Comparison of ENCODE assay signal across 14 cellular contexts in the genomic region with DNA sequence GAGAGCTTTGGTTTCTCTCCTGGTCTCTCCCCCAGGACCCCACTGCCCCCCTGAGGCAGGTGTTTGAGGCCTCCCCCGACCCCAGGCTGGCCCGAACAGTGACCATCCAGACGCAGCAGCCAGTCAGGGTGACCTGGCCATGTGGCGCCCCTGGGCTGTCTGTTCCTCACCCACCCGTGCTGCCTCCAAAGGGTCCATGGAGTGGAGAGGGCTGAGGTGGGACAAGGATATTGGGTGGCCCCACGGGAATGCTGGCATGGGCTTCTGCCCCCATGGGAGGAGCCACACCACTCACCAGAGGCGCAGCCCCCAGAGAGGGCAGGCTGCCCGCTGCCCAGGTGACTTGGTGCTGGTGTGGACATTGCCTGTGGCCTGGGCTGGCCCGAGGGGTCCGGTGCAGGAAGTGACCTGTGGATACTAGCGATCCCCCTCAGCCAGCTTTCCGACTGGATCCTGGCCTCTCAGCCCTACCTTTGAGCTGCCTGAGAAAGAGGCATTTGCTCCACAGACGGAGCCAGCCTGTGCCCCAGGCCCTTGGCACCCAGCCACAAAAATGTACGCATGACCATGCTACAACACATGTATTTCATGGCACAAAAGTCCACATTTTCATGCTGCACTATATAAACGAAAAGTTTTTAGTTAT.
"Had no signal": no experiment of that assay in that cellular context is flagged by ENCODE, and none has a peak within 500 bp of the region (broad histone marks: within the 10 kb centered on the region; RNA-seq: fewer than 3 reads in every experiment).

No MANE protein-coding gene starts in this region.

- H3K36me3 ChIP-seq: breast epithelium, ovary, sigmoid colon, suprapubic skin had no signal

- FAIRE-seq: frontal cortex had no signal

- H3K27me3 ChIP-seq: breast epithelium, ovary, sigmoid colon, suprapubic skin had no signal

- H3K27ac ChIP-seq: ovary, sigmoid colon, suprapubic skin had no signal

- H3K9me3 ChIP-seq: breast epithelium, ovary, sigmoid colon, suprapubic skin had no signal

- H3K4me3 ChIP-seq: breast epithelium, ovary, sigmoid colon, suprapubic skin had no signal

- ATAC-seq: left ventricle myocardium superior had no signal

- DNase-seq: activated gamma-delta T cell; activated T-cell treated with anti-CD3 and anti-CD28 coated beads, Interleukin-2, amount 50 U/mL, for 48 hours; anterior cingulate cortex; left ventricle myocardium superior; nephron progenitor cell; ovary; sigmoid colon; stimulated activated CD4-positive, alpha-beta T cell treated with anti-CD3 and anti-CD28 coated beads, Interleukin-12 subunit alpha, Interleukin-12 subunit beta, amount 100 ng/mL, for 4 hours; stimulated activated CD8-positive, alpha-beta memory T cell treated with anti-CD3 and anti-CD28 coated beads, Interleukin-4, amount 100 ng/mL, for 48 hours; stimulated activated naive CD8-positive, alpha-beta T cell treated with anti-CD3 and anti-CD28 coated beads, Interleukin-15, Interleukin-2, amounts not matched to agents 100 U/mL and 50 U/mL, for 24 hours; T-helper 2 cell had no signal
